Comparison of ENCODE assay signal across 20 cellular contexts in the genomic region with DNA sequence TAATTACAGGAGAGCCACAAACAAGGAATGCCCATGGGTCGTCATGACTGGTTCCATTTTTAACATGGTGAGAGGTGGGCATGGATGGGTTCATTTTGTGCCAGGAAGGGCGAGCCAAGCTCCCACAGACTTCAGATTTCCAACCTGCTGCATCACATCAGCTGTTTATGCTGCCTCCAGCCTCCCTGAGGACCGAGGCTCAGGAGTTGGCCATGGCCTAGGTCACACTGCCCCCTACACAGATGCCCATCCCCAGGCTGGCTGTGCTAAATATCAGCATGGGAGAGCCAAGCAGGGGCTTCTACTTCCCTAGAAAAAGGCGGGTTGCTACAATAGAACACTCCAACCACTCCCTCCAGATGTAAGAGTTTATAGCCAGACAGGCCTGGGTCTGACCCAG.
A peak's percentile ranks its signal among the peaks of the same experiment; 100 is the strongest.
DNase-seq lines count a peak whose midpoint lies in the region; ATAC-seq and TF ChIP-seq lines count a peak whose summit lies in the region.
"Had no signal": no experiment of that assay in that cellular context is flagged by ENCODE, and none has a peak within 500 bp of the region (broad histone marks: within the 10 kb centered on the region; RNA-seq: fewer than 3 reads in every experiment).

No MANE protein-coding gene starts in this region.

- H3K9ac ChIP-seq in KMS-11, result no peak overlapping the region
- H3K9ac ChIP-seq in endodermal cell (ENCODE audit: extremely low read depth, low read length, poor library complexity, severe bottlenecking), result no peak overlapping the region

- peak; percentile 23 for ATAC-seq in Right ventricle myocardium inferior
- no peak for ATAC-seq in left cardiac atrium
- ATAC-seq in HG02642 (IDR thresholded peaks at IDR 0.05; ENCODE audit: poor library complexity, unreplicated experiment), result no peak
- ATAC-seq: A549, GM12878, K562 had no signal

- H3K27me3 ChIP-seq in KMS-11 (ENCODE audit: insufficient read depth, low read depth), result no peaks in the 10 kb centered on the region
- no peaks in the 10 kb centered on the region for H3K27me3 ChIP-seq in endodermal cell (ENCODE audit: control insufficient read depth, insufficient read depth, low read length, poor library complexity, severe bottlenecking)

- H3K79me2 ChIP-seq in KMS-11 (ENCODE audit: insufficient read depth, low read depth), result no peaks in the 10 kb centered on the region

- H3K36me3 ChIP-seq in KMS-11 (ENCODE audit: insufficient read depth), result no peaks in the 10 kb centered on the region
- H3K36me3 ChIP-seq in endodermal cell (ENCODE audit: control insufficient read depth, insufficient read depth, low read length), result no peaks in the 10 kb centered on the region

- WGBS in endodermal cell (ENCODE audit: insufficient coverage in 1 of 2, insufficient read length in 1 of 2), 2 experiments, result 91 to 100% methylated on average over 2 to 4 of the region's 4 CpGs

- peaks cover 44% of the 10 kb centered on the region for H3K4me1 Mint-ChIP-seq in endodermal cell
- no peaks in the 10 kb centered on the region for H3K4me1 Mint-ChIP-seq in activated naive CD4-positive, alpha-beta T cell treated with anti-CD3 and anti-CD28 coated beads, Interleukin-2, amount 10 ng/mL, durations not matched to agents 7 days and 5 days

- H2AFZ ChIP-seq in KMS-11 (ENCODE audit: low read depth), result no peak overlapping the region

- H3K4me1 ChIP-seq in KMS-11 (ENCODE audit: low read depth, poor library complexity, severe bottlenecking) (peaks cover 31% of the 10 kb centered on the region), endodermal cell (ENCODE audit: control insufficient read depth, insufficient read depth, low read length) (peaks cover 14% of the 10 kb centered on the region)
- H3K4me1 ChIP-seq: A549 had no signal

- no peaks in the 10 kb centered on the region for H3K9me3 Mint-ChIP-seq in endodermal cell
- no peaks in the 10 kb centered on the region for H3K9me3 Mint-ChIP-seq in activated naive CD4-positive, alpha-beta T cell treated with anti-CD3 and anti-CD28 coated beads, Interleukin-2, amount 10 ng/mL, durations not matched to agents 7 days and 5 days
- H3K9me3 Mint-ChIP-seq: CD4-positive, alpha-beta memory T cell had no signal

- TF ChIP-seq CTCF in KMS-11 (conservative IDR thresholded peaks at IDR 0.05; ENCODE audit: low read depth, low read length) (no peak), endodermal cell (conservative IDR thresholded peaks at IDR 0.05) (no peak)

- peak overlapping the region; percentile 52; the same call in 1 of the 2 replicates for H3K4me2 ChIP-seq in KMS-11
- H3K4me2 ChIP-seq: A549 had no signal

- H3K27ac ChIP-seq in KMS-11 (no peak overlapping the region), endodermal cell (ENCODE audit: low read depth, low read length) (no peak overlapping the region)
- H3K27ac ChIP-seq: 22Rv1, A549, HL-60 had no signal

- H3K36me3 Mint-ChIP-seq in endodermal cell (ENCODE audit: low read depth), result no peaks in the 10 kb centered on the region
- H3K36me3 Mint-ChIP-seq in activated naive CD4-positive, alpha-beta T cell treated with anti-CD3 and anti-CD28 coated beads, Interleukin-2, amount 10 ng/mL, durations not matched to agents 7 days and 5 days, result no peaks in the 10 kb centered on the region
- H3K36me3 Mint-ChIP-seq: CD14-positive monocyte had no signal

- CTCF ChIA-PET in activated naive CD4-positive, alpha-beta T cell treated with anti-CD3 and anti-CD28 coated beads, Interleukin-2, amount 10 ng/mL, durations not matched to agents 7 days and 5 days (lab: Charles Lee), result no interaction called here

- no peak overlapping the region for H3K27ac Mint-ChIP-seq in endodermal cell
- H3K27ac Mint-ChIP-seq in activated naive CD4-positive, alpha-beta T cell treated with anti-CD3 and anti-CD28 coated beads, Interleukin-2, amount 10 ng/mL, durations not matched to agents 7 days and 5 days, result no peak overlapping the region
- H3K27ac Mint-ChIP-seq: CD14-positive monocyte had no signal

- no peaks in the 10 kb centered on the region for H4K20me1 ChIP-seq in KMS-11 (ENCODE audit: insufficient read depth)

- no peak overlapping the region for H3K4me3 Mint-ChIP-seq in endodermal cell
- H3K4me3 Mint-ChIP-seq in activated naive CD4-positive, alpha-beta T cell treated with anti-CD3 and anti-CD28 coated beads, Interleukin-2, amount 10 ng/mL, durations not matched to agents 7 days and 5 days, result no peak overlapping the region
- H3K4me3 Mint-ChIP-seq: CD14-positive monocyte; CD4-positive, alpha-beta memory T cell had no signal

- H3K9me3 ChIP-seq in endodermal cell (ENCODE audit: control insufficient read depth, low read length), result no peaks in the 10 kb centered on the region
- H3K9me3 ChIP-seq: A549 had no signal

- no peaks in the 10 kb centered on the region for H3K27me3 Mint-ChIP-seq in endodermal cell (ENCODE audit: insufficient read depth)
- H3K27me3 Mint-ChIP-seq in activated naive CD4-positive, alpha-beta T cell treated with anti-CD3 and anti-CD28 coated beads, Interleukin-2, amount 10 ng/mL, durations not matched to agents 7 days and 5 days, result peaks cover 21% of the 10 kb centered on the region
- H3K27me3 Mint-ChIP-seq: CD4-positive, alpha-beta memory T cell had no signal

- H3K4me3 ChIP-seq in KMS-11 (IDR thresholded peaks at IDR 0.05; ENCODE audit: insufficient read depth, low read depth, low read length) (no peak overlapping the region), endodermal cell (ENCODE audit: low read length) (no peak overlapping the region)
- H3K4me3 ChIP-seq: A549, GM12878, K562 had no signal

- intact Hi-C loops in Right ventricle myocardium inferior (cut with DNase I) (no loop called here), left cardiac atrium (cut with DNase I) (no loop called here)

- DNase-seq in Right ventricle myocardium inferior (ENCODE audit: missing footprints), result no peak
- DNase-seq in left cardiac atrium, result no peak
- DNase-seq in endodermal cell, result peak; percentile 40
- DNase-seq in T-helper 9 cell, result no peak
- no peak for DNase-seq in activated naive CD4-positive, alpha-beta T cell treated with anti-CD3 and anti-CD28 coated beads, Interleukin-2, amount 10 ng/mL, durations not matched to agents 7 days and 5 days
- DNase-seq: AML-193; CD4-positive, alpha-beta memory T cell; DMS153; DMS79 treated with DMSO at 0.1 percent for 48 hours; EL; HCEC 1CT; IMR-90 had no signal
